ENCODE assay signal across 22 cellular contexts in genomic region chr4:47731182-47731581, GRCh38.
DNase-seq lines count a peak whose midpoint lies in the region; ATAC-seq and TF ChIP-seq lines count a peak whose summit lies in the region.
"Had no signal": no experiment of that assay in that cellular context is flagged by ENCODE, and none has a peak within 500 bp of the region (broad histone marks: within the 10 kb centered on the region; RNA-seq: fewer than 3 reads in every experiment).

No MANE protein-coding gene starts in this region.

- no peak overlapping the region for H3K4me3 ChIP-seq in cardiac muscle cell
- H3K4me3 ChIP-seq: BLaER1, GM12878 had no signal

- DNase-seq in cardiac muscle cell (ENCODE audit: low read depth in 1 of 2, low spot score in 1 of 2), result no peak
- DNase-seq in left cardiac atrium, result no peak
- DNase-seq in left ventricle myocardium superior, result no peak
- no peak for DNase-seq in Right ventricle myocardium inferior (ENCODE audit: missing footprints)
- no peak for DNase-seq in HPDE6-E6E7 (ENCODE audit: extremely low spot score)
- DNase-seq: 8988T; ACHN; BE2C; C1 segment of cervical spinal cord; CD4-positive, alpha-beta memory T cell; CD4-positive, CD25-positive, alpha-beta regulatory T cell; CD8-positive, alpha-beta memory T cell; COR-L47; DMS 273 treated with DMSO at 0.1 percent for 48 hours; DMS153; DMS53; DMS79; DND-41; EL; GDM1 had no signal

- H3K36me3 ChIP-seq in cardiac muscle cell, result no peaks in the 10 kb centered on the region
- H3K36me3 ChIP-seq: BE2C, BLaER1 had no signal

- ATAC-seq in left cardiac atrium (no peak), left ventricle myocardium superior (peak; percentile 72), Right ventricle myocardium inferior (no peak)
- ATAC-seq: GM12878 had no signal

- no peaks in the 10 kb centered on the region for H3K9me3 ChIP-seq in cardiac muscle cell (ENCODE audit: low read depth)
- H3K9me3 ChIP-seq: BE2C, BLaER1 had no signal

- no peak for TF ChIP-seq CTCF in cardiac muscle cell (IDR thresholded peaks at IDR 0.05; ENCODE audit: low read depth, low read length)

- intact Hi-C loops in left cardiac atrium (cut with DNase I), result no loop called here
- intact Hi-C loops in left ventricle myocardium superior (cut with micrococcal nuclease), result no loop called here
- intact Hi-C loops in Right ventricle myocardium inferior (cut with DNase I), result no loop called here

- peak overlapping the region; percentile 46 for H3K27ac ChIP-seq in cardiac muscle cell
- H3K27ac ChIP-seq: BLaER1 had no signal

- peaks cover 31% of the 10 kb centered on the region for H3K4me1 ChIP-seq in cardiac muscle cell (ENCODE audit: low read depth)
- H3K4me1 ChIP-seq: BE2C, BLaER1 had no signal

- no peaks in the 10 kb centered on the region for H3K27me3 ChIP-seq in cardiac muscle cell
- H3K27me3 ChIP-seq: BE2C, BLaER1 had no signal
